ENCODE assay signal across 11 cellular contexts in genomic region chr9:109966643-109967368, GRCh38.
A peak's percentile ranks its signal among the peaks of the same experiment; 100 is the strongest.
DNase-seq lines count a peak whose midpoint lies in the region; ATAC-seq and TF ChIP-seq lines count a peak whose summit lies in the region.
"Had no signal": no experiment of that assay in that cellular context is flagged by ENCODE, and none has a peak within 500 bp of the region (broad histone marks: within the 10 kb centered on the region; RNA-seq: fewer than 3 reads in every experiment).

No MANE protein-coding gene starts in this region.

- no peak for DNase-seq in activated naive CD8-positive, alpha-beta T cell treated with anti-CD3 and anti-CD28 coated beads, Interleukin-2, amount 50 U/mL, for 24 hours
- no peak for DNase-seq in activated naive CD8-positive, alpha-beta T cell treated with anti-CD3 and anti-CD28 coated beads for 36 hours
- DNase-seq in MV-4-11 (lab: John Stamatoyannopoulos, UW) (peak; percentile 35), endothelial cell (ENCODE audit: low spot score) (no peak), right atrium auricular region (ENCODE audit: low spot score) (no peak)
- DNase-seq in stimulated activated naive CD4-positive, alpha-beta T cell treated with Interleukin-2 at 50 U/mL for 16 hours (lab: John Stamatoyannopoulos, UW) = no peak
- DNase-seq: kidney glomerular epithelial cell had no signal

- H3K27ac ChIP-seq in subcutaneous abdominal adipose tissue (ENCODE audit: low read depth, low read length) (peak overlapping the region; percentile 59), right atrium auricular region (no peak overlapping the region)

- H3K4me3 ChIP-seq in subcutaneous abdominal adipose tissue (ENCODE audit: low read depth in 1 of 5, low read length in 5 of 5) = no peak overlapping the region
- H3K4me3 ChIP-seq in right atrium auricular region = no peak overlapping the region

- no peak overlapping the region for H3K9ac ChIP-seq in subcutaneous abdominal adipose tissue (ENCODE audit: low read length in 5 of 5)
- H3K9ac ChIP-seq: parathyroid adenoma had no signal

- no peaks in the 10 kb centered on the region for H3K9me3 ChIP-seq in subcutaneous abdominal adipose tissue (ENCODE audit: control insufficient read depth in 5 of 5, low read length in 5 of 5)
- H3K9me3 ChIP-seq in right atrium auricular region = no peaks in the 10 kb centered on the region

- no peaks in the 10 kb centered on the region for H3K27me3 Mint-ChIP-seq in activated naive CD8-positive, alpha-beta T cell treated with anti-CD3 and anti-CD28 coated beads, Interleukin-2, amount 50 U/mL, for 24 hours
- H3K27me3 Mint-ChIP-seq in activated naive CD8-positive, alpha-beta T cell treated with anti-CD3 and anti-CD28 coated beads for 36 hours = no peaks in the 10 kb centered on the region
- no peaks in the 10 kb centered on the region for H3K27me3 Mint-ChIP-seq in endothelial cell (ENCODE audit: unreplicated experiment)

- H3K4me1 ChIP-seq in subcutaneous abdominal adipose tissue (ENCODE audit: control insufficient read depth in 5 of 5, insufficient read depth in 5 of 5, low read length in 5 of 5) (peaks cover 3 to 34% (median 21%) of the 10 kb centered on the region in 5 donors), right atrium auricular region (peaks cover 0 to 22% of the 10 kb centered on the region in 2 donors)
- H3K4me1 ChIP-seq: parathyroid adenoma had no signal

- H3K4me3 Mint-ChIP-seq in activated naive CD8-positive, alpha-beta T cell treated with anti-CD3 and anti-CD28 coated beads, Interleukin-2, amount 50 U/mL, for 24 hours = no peak overlapping the region
- no peak overlapping the region for H3K4me3 Mint-ChIP-seq in activated naive CD8-positive, alpha-beta T cell treated with anti-CD3 and anti-CD28 coated beads for 36 hours
- H3K4me3 Mint-ChIP-seq in endothelial cell (ENCODE audit: unreplicated experiment) = no peak overlapping the region

- peak overlapping the region; percentile 67 for H3K27ac Mint-ChIP-seq in activated naive CD8-positive, alpha-beta T cell treated with anti-CD3 and anti-CD28 coated beads, Interleukin-2, amount 50 U/mL, for 24 hours
- H3K27ac Mint-ChIP-seq in activated naive CD8-positive, alpha-beta T cell treated with anti-CD3 and anti-CD28 coated beads for 36 hours = no peak overlapping the region
- no peak overlapping the region for H3K27ac Mint-ChIP-seq in endothelial cell (ENCODE audit: unreplicated experiment)

- TF ChIP-seq CTCF in endothelial cell (IDR thresholded peaks at IDR 0.05; ENCODE audit: unreplicated experiment) = no peak
- TF ChIP-seq CTCF in right atrium auricular region (IDR thresholded peaks at IDR 0.05) = no peak

- peaks cover 51% of the 10 kb centered on the region for H3K4me1 Mint-ChIP-seq in activated naive CD8-positive, alpha-beta T cell treated with anti-CD3 and anti-CD28 coated beads, Interleukin-2, amount 50 U/mL, for 24 hours
- peaks cover 31% of the 10 kb centered on the region for H3K4me1 Mint-ChIP-seq in activated naive CD8-positive, alpha-beta T cell treated with anti-CD3 and anti-CD28 coated beads for 36 hours
- H3K4me1 Mint-ChIP-seq in endothelial cell (ENCODE audit: unreplicated experiment) = peaks cover 61% of the 10 kb centered on the region

- H3K27me3 ChIP-seq in subcutaneous abdominal adipose tissue (ENCODE audit: control insufficient read depth in 5 of 5, insufficient read depth in 4 of 5, low read length in 5 of 5) = no peaks in the 10 kb centered on the region
- no peaks in the 10 kb centered on the region for H3K27me3 ChIP-seq in right atrium auricular region

- H3K36me3 ChIP-seq in subcutaneous abdominal adipose tissue (ENCODE audit: control insufficient read depth in 5 of 5, insufficient read depth in 5 of 5, low read length in 5 of 5) (peaks cover 0 to 6% (median 3%) of the 10 kb centered on the region in 5 donors), right atrium auricular region (no peaks in the 10 kb centered on the region)

- ATAC-seq in activated naive CD8-positive, alpha-beta T cell treated with anti-CD3 and anti-CD28 coated beads, Interleukin-2, amount 50 U/mL, for 24 hours = no peak
- peak; percentile 42 for ATAC-seq in GM21737 (IDR thresholded peaks at IDR 0.05; ENCODE audit: unreplicated experiment)
- ATAC-seq: Panc1 had no signal

- no peaks in the 10 kb centered on the region for H3K9me3 Mint-ChIP-seq in activated naive CD8-positive, alpha-beta T cell treated with anti-CD3 and anti-CD28 coated beads, Interleukin-2, amount 50 U/mL, for 24 hours
- H3K9me3 Mint-ChIP-seq in activated naive CD8-positive, alpha-beta T cell treated with anti-CD3 and anti-CD28 coated beads for 36 hours = peaks cover 2% of the 10 kb centered on the region
- no peaks in the 10 kb centered on the region for H3K9me3 Mint-ChIP-seq in endothelial cell (ENCODE audit: unreplicated experiment)

- no peaks in the 10 kb centered on the region for H3K36me3 Mint-ChIP-seq in activated naive CD8-positive, alpha-beta T cell treated with anti-CD3 and anti-CD28 coated beads, Interleukin-2, amount 50 U/mL, for 24 hours (ENCODE audit: low read depth)
- H3K36me3 Mint-ChIP-seq in activated naive CD8-positive, alpha-beta T cell treated with anti-CD3 and anti-CD28 coated beads for 36 hours = peaks cover 3% of the 10 kb centered on the region
- H3K36me3 Mint-ChIP-seq in endothelial cell (ENCODE audit: low read depth, unreplicated experiment) = no peaks in the 10 kb centered on the region
